8 cellular contexts compared by ENCODE assay signal in the genomic region with DNA sequence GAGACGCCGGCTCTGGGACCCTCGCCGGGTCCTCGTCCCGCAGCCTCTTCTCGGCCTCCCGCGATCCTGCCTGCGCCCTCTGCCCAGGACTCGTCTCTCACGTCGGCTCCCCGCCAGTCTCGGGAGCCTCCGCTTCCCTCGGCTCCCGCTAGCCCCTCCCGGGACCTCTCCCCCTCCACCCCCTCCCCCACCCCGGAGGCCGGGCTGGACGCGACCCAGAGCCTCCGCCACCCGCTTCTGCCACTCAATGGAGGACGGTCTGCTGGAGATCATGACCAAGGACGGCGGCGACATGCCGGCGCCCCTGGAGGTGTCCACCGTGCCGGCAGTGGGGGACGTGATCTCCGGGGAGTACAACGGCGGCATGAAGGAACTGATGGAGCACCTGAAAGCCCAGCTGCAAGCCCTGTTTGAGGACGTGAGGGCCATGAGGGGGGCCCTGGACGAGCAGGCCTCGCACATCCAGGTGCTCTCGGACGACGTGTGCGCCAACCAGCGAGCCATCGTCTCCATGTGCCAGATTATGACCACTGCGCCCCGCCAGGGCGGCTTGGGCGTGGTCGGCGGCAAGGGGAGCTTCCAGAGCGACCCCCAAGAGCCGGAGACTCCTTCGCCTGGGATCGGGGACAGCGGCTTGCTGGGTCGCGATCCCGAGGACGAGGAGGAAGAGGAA. TPM values are rescaled to one million over a fixed set of nuclear protein-coding genes. Genes with fewer than 3 reads are reported as not detected.
DNase-seq lines count a peak whose midpoint lies in the region; ATAC-seq and TF ChIP-seq lines count a peak whose summit lies in the region.

No MANE protein-coding gene starts in this region.

- no peaks in the 10 kb centered on the region for H3K9me3 ChIP-seq in HEK293 (ENCODE audit: control insufficient read depth, insufficient read depth, low read depth, low read length)

- TF ChIP-seq CTCF in HEK293 (tag by site-specific recombination; IDR thresholded peaks at IDR 0.05): no peak
- TF ChIP-seq CTCF in fibroblast of villous mesenchyme (IDR thresholded peaks at IDR 0.05; ENCODE audit: insufficient read depth, low read depth, low read length): no peak

- no peaks in the 10 kb centered on the region for H3K36me3 Mint-ChIP-seq in activated CD4-positive, alpha-beta T cell treated with anti-CD3 and anti-CD28 coated beads, Interleukin-2, amount 10 ng/mL, durations not matched to agents 7 days and 5 days (ENCODE audit: low read depth)

- intact Hi-C loops in sciatic nerve (cut with DNase I): loop anchor here (5.0 kb wide), 1 partner anchor 1938 kb away; no protein-coding TSS in a partner anchor

- H3K9me3 Mint-ChIP-seq in activated CD4-positive, alpha-beta T cell treated with anti-CD3 and anti-CD28 coated beads, Interleukin-2, amount 10 ng/mL, durations not matched to agents 7 days and 5 days: no peaks in the 10 kb centered on the region

- H3K4me3 ChIP-seq in HEK293 (ENCODE audit: low read depth, low read length): peak overlapping the region; percentile 41
- peak overlapping the region; percentile 76 for H3K4me3 ChIP-seq in fibroblast of villous mesenchyme (ENCODE audit: low read depth, low read length)

- no peak overlapping the region for H3K27ac Mint-ChIP-seq in activated CD4-positive, alpha-beta T cell treated with anti-CD3 and anti-CD28 coated beads, Interleukin-2, amount 10 ng/mL, durations not matched to agents 7 days and 5 days

- POLR2A ChIA-PET in HEK293 (lab: Yijun Ruan, JAX): interaction anchor here (1.3 to 1.4 kb wide), 2 partner anchors 13 to 27 kb away, joined by 5 to 9 read pairs; a partner anchor contains a TSS
- POLR2A ChIA-PET in activated CD4-positive, alpha-beta T cell treated with anti-CD3 and anti-CD28 coated beads, Interleukin-2, amount 10 ng/mL, durations not matched to agents 7 days and 5 days (lab: Charles Lee): no interaction called here

- CTCF ChIA-PET in HEK293 (lab: Yijun Ruan, JAX): interaction anchor here (0.9 to 1.6 kb wide), 3 partner anchors 13 to 468 kb away, joined by 3 to 5 read pairs (median 4); no protein-coding TSS in a partner anchor
- CTCF ChIA-PET in activated CD4-positive, alpha-beta T cell treated with anti-CD3 and anti-CD28 coated beads, Interleukin-2, amount 10 ng/mL, durations not matched to agents 7 days and 5 days (lab: Charles Lee): interaction anchor here (0.7 to 1.9 kb wide), 3 partner anchors 13 to 27 kb away, joined by 3 to 5 read pairs (median 5); a partner anchor contains a TSS

- H3K4me3 Mint-ChIP-seq in activated CD4-positive, alpha-beta T cell treated with anti-CD3 and anti-CD28 coated beads, Interleukin-2, amount 10 ng/mL, durations not matched to agents 7 days and 5 days: peak overlapping the region; percentile 87

- H3K36me3 ChIP-seq in HEK293 (ENCODE audit: control insufficient read depth in 2 of 2, insufficient read depth in 1 of 2, low read length in 2 of 2): no peaks in the 10 kb centered on the region

- H3K27ac ChIP-seq in HEK293 (ENCODE audit: extremely low read depth, low read depth, low read length): no peak overlapping the region

- H3K4me1 Mint-ChIP-seq in activated CD4-positive, alpha-beta T cell treated with anti-CD3 and anti-CD28 coated beads, Interleukin-2, amount 10 ng/mL, durations not matched to agents 7 days and 5 days: peaks cover 17% of the 10 kb centered on the region

- peak; percentile 25 for DNase-seq in activated CD4-positive, alpha-beta T cell treated with anti-CD3 and anti-CD28 coated beads, Interleukin-2, amount 10 ng/mL, durations not matched to agents 7 days and 5 days
- DNase-seq in fibroblast of villous mesenchyme (ENCODE audit: low read depth): no peak
- peak; percentile 62 for DNase-seq in sciatic nerve (ENCODE audit: low spot score)
- no peak for DNase-seq in NCI-H187 (lab: John Stamatoyannopoulos, UW)
- no peak for DNase-seq in GM03348 (ENCODE audit: low spot score)

- peaks cover 58% of the 10 kb centered on the region for H3K27me3 Mint-ChIP-seq in activated CD4-positive, alpha-beta T cell treated with anti-CD3 and anti-CD28 coated beads, Interleukin-2, amount 10 ng/mL, durations not matched to agents 7 days and 5 days

- ATAC-seq in sciatic nerve (peak; percentile 19), GM18868 (IDR thresholded peaks at IDR 0.05; ENCODE audit: unreplicated experiment) (no peak), HG03469 (IDR thresholded peaks at IDR 0.05; ENCODE audit: unreplicated experiment) (no peak)

- no peaks in the 10 kb centered on the region for H3K4me1 ChIP-seq in HEK293 (ENCODE audit: control insufficient read depth, insufficient read depth, low read length)

TF ChIP-seq in HEK293, 187 proteins besides CTCF, POLR2A, EP300 and RAD21:
- TF ChIP-seq, protein P1, sequence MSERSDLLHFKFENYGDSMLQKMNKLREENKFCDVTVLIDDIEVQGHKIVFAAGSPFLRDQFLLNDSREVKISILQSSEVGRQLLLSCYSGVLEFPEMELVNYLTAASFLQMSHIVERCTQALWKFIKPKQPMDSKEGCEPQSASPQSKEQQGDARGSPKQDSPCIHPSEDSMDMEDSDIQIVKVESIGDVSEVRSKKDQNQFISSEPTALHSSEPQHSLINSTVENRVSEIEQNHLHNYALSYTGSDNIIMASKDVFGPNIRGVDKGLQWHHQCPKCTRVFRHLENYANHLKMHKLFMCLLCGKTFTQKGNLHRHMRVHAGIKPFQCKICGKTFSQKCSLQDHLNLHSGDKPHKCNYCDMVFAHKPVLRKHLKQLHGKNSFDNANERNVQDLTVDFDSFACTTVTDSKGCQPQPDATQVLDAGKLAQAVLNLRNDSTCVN (tag by site-specific recombination; optimal IDR thresholded peaks at IDR 0.05): peak; percentile 20
- TF ChIP-seq ZNF426 (tag by site-specific recombination; IDR thresholded peaks at IDR 0.05) (no peak), ZNF660 (tag by site-specific recombination; IDR thresholded peaks at IDR 0.05) (no peak), ZNF10 (tag by site-specific recombination; IDR thresholded peaks at IDR 0.05) (no peak), ZBTB8A (tag by site-specific recombination; IDR thresholded peaks at IDR 0.05) (peak; percentile 3; the same call in 1 of the 2 replicates)
- TF ChIP-seq, protein P2, sequence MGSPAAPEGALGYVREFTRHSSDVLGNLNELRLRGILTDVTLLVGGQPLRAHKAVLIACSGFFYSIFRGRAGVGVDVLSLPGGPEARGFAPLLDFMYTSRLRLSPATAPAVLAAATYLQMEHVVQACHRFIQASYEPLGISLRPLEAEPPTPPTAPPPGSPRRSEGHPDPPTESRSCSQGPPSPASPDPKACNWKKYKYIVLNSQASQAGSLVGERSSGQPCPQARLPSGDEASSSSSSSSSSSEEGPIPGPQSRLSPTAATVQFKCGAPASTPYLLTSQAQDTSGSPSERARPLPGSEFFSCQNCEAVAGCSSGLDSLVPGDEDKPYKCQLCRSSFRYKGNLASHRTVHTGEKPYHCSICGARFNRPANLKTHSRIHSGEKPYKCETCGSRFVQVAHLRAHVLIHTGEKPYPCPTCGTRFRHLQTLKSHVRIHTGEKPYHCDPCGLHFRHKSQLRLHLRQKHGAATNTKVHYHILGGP (tag by site-specific recombination; IDR thresholded peaks at IDR 0.05): no peak

RNA-seq across cellular contexts. Expression of a gene that starts 0.6 kb away (rescaled TPM):
- under 1 TPM; 0.17 to 0.22 TPM for total RNA-seq in activated CD4-positive, alpha-beta T cell treated with anti-CD3 and anti-CD28 coated beads, Interleukin-2, amount 10 ng/mL, durations not matched to agents 7 days and 5 days
- total RNA-seq in fibroblast of villous mesenchyme: 0.32 and 0.43 TPM in 2 replicates
- 6.1 TPM for total RNA-seq in sciatic nerve

RNA-seq across cellular contexts. Expression of a gene that starts 19.1 kb away (rescaled TPM):
- not detected for total RNA-seq in activated CD4-positive, alpha-beta T cell treated with anti-CD3 and anti-CD28 coated beads, Interleukin-2, amount 10 ng/mL, durations not matched to agents 7 days and 5 days
- total RNA-seq in fibroblast of villous mesenchyme (not detected in 2 replicates), sciatic nerve (not detected)

RNA-seq across cellular contexts. Expression of a gene that starts 26.7 kb away (rescaled TPM):
- total RNA-seq in activated CD4-positive, alpha-beta T cell treated with anti-CD3 and anti-CD28 coated beads, Interleukin-2, amount 10 ng/mL, durations not matched to agents 7 days and 5 days: 10 to 100 TPM; 44.7 to 46.4 TPM
- 23.7 and 27.4 TPM in 2 replicates for total RNA-seq in fibroblast of villous mesenchyme
- total RNA-seq in sciatic nerve: 36.0 TPM

Comparison
In these comparisons a context has a peak if more than half of its experiments do, and no peak if none do; other contexts are left out.
1. DNase-seq: peak in activated CD4-positive, alpha-beta T cell treated with anti-CD3 and anti-CD28 coated beads, Interleukin-2, amount 10 ng/mL, durations not matched to agents 7 days and 5 days (single experiment) and sciatic nerve (single experiment); none in fibroblast of villous mesenchyme (single experiment), NCI-H187 (0 of 2) and GM03348 (single experiment).